ENCODE assay signal across 9 cellular contexts in genomic region chr6:156774872-156775405, GRCh38. TPM values are rescaled to one million over a fixed set of nuclear protein-coding genes. Genes with fewer than 3 reads are reported as not detected.
DNase-seq lines count a peak whose midpoint lies in the region; ATAC-seq and TF ChIP-seq lines count a peak whose summit lies in the region.
"Had no signal": no experiment of that assay in that cellular context is flagged by ENCODE, and none has a peak within 500 bp of the region (broad histone marks: within the 10 kb centered on the region; RNA-seq: fewer than 3 reads in every experiment).

No MANE protein-coding gene starts in this region.

- peak overlapping the region; percentile 65 for H3K27ac Mint-ChIP-seq in stimulated activated memory B cell treated with anti-CD40 and anti-IgM and Interleukin-4, amounts not matched to agents 10 μg/mL and 1 μg/mL and 100 μg/mL, for 72 hours

- WGBS in esophagus muscularis mucosa, result 30% methylated on average over 5 of the region's 5 CpGs

- H3K27me3 ChIP-seq in esophagus muscularis mucosa, result no peaks in the 10 kb centered on the region
- H3K27me3 ChIP-seq: right lobe of liver had no signal

- no peaks in the 10 kb centered on the region for H3K36me3 Mint-ChIP-seq in stimulated activated memory B cell treated with anti-CD40 and anti-IgM and Interleukin-4, amounts not matched to agents 10 μg/mL and 1 μg/mL and 100 μg/mL, for 72 hours

- H3K4me3 Mint-ChIP-seq in stimulated activated memory B cell treated with anti-CD40 and anti-IgM and Interleukin-4, amounts not matched to agents 10 μg/mL and 1 μg/mL and 100 μg/mL, for 72 hours, result no peak overlapping the region

- H3K27ac ChIP-seq in esophagus muscularis mucosa (replicated peaks in 1 of 4), result peak overlapping the region; percentile 97 to 99 (median 98)
- H3K27ac ChIP-seq: right lobe of liver had no signal

- peaks cover 42% of the 10 kb centered on the region for H3K4me1 Mint-ChIP-seq in stimulated activated memory B cell treated with anti-CD40 and anti-IgM and Interleukin-4, amounts not matched to agents 10 μg/mL and 1 μg/mL and 100 μg/mL, for 72 hours

- no peak for ATAC-seq in stimulated activated memory B cell treated with anti-CD40 and anti-IgM and Interleukin-4, amounts not matched to agents 10 μg/mL and 1 μg/mL and 100 μg/mL, for 72 hours
- no peak for ATAC-seq in HG03159 (IDR thresholded peaks at IDR 0.05; ENCODE audit: unreplicated experiment)
- no peak for ATAC-seq in HG02840 (IDR thresholded peaks at IDR 0.05; ENCODE audit: low FRiP score, unreplicated experiment)
- no peak for ATAC-seq in activated CD4-positive, CD25-positive, alpha-beta regulatory T cell treated with anti-CD3 and anti-CD28 coated beads, Interleukin-2, amount 50 U/mL, for 24 hours

- no peaks in the 10 kb centered on the region for H3K36me3 ChIP-seq in esophagus muscularis mucosa
- H3K36me3 ChIP-seq: right lobe of liver had no signal

- no peak for TF ChIP-seq EP300 in esophagus muscularis mucosa (IDR thresholded peaks at IDR 0.05)

- DNase-seq in NCI-H1417 (lab: John Stamatoyannopoulos, UW), result peak in 2 of 3 experiments; percentile 47 to 71
- no peak for DNase-seq in NCI-H1417 treated with DMSO at 0.1 percent for 48 hours (lab: John Stamatoyannopoulos, UW)
- peak; percentile 70 for DNase-seq in NCI-H748 treated with DMSO at 0.1 percent for 48 hours (lab: John Stamatoyannopoulos, UW)
- DNase-seq in esophagus muscularis mucosa (ENCODE audit: extremely low spot score), result no peak
- DNase-seq: right lobe of liver had no signal

- H3K9me3 Mint-ChIP-seq in stimulated activated memory B cell treated with anti-CD40 and anti-IgM and Interleukin-4, amounts not matched to agents 10 μg/mL and 1 μg/mL and 100 μg/mL, for 72 hours, result no peaks in the 10 kb centered on the region

- intact Hi-C loops in esophagus muscularis mucosa (cut with DNase I), result loop anchor here (2.0 to 5.0 kb wide), 3 partner anchors 54 to 407 kb away; no protein-coding TSS in a partner anchor

- no peaks in the 10 kb centered on the region for H3K27me3 Mint-ChIP-seq in stimulated activated memory B cell treated with anti-CD40 and anti-IgM and Interleukin-4, amounts not matched to agents 10 μg/mL and 1 μg/mL and 100 μg/mL, for 72 hours

- TF ChIP-seq POLR2A in esophagus muscularis mucosa (IDR thresholded peaks at IDR 0.05; ENCODE audit: low read depth), result no peak

- peak overlapping the region in 1 of 4 donors; percentile 14 for H3K4me3 ChIP-seq in esophagus muscularis mucosa
- H3K4me3 ChIP-seq: right lobe of liver had no signal

- peak in 1 of 3 experiments; percentile 12 for TF ChIP-seq CTCF in esophagus muscularis mucosa (IDR thresholded peaks at IDR 0.05)

- H3K9me3 ChIP-seq in esophagus muscularis mucosa, result no peaks in the 10 kb centered on the region
- H3K9me3 ChIP-seq: right lobe of liver had no signal

- peaks cover 14 to 35% (median 25%) of the 10 kb centered on the region in 4 donors for H3K4me1 ChIP-seq in esophagus muscularis mucosa

RNA-seq across cellular contexts. Expression of gene ARID1B, which starts 2.2 kb away (rescaled TPM):
- 10 to 100 TPM; 55.0 to 87.2 (median 72.7) TPM for total RNA-seq in esophagus muscularis mucosa

Comparison
In these comparisons a context has a peak if more than half of its experiments do, and no peak if none do; other contexts are left out.
1. DNase-seq: peak in NCI-H1417 (2 of 3) and NCI-H748 treated with DMSO at 0.1 percent for 48 hours (single experiment); none in NCI-H1417 treated with DMSO at 0.1 percent for 48 hours (single experiment) and esophagus muscularis mucosa (single experiment).